26 cellular contexts compared by ENCODE assay signal in the genomic region with DNA sequence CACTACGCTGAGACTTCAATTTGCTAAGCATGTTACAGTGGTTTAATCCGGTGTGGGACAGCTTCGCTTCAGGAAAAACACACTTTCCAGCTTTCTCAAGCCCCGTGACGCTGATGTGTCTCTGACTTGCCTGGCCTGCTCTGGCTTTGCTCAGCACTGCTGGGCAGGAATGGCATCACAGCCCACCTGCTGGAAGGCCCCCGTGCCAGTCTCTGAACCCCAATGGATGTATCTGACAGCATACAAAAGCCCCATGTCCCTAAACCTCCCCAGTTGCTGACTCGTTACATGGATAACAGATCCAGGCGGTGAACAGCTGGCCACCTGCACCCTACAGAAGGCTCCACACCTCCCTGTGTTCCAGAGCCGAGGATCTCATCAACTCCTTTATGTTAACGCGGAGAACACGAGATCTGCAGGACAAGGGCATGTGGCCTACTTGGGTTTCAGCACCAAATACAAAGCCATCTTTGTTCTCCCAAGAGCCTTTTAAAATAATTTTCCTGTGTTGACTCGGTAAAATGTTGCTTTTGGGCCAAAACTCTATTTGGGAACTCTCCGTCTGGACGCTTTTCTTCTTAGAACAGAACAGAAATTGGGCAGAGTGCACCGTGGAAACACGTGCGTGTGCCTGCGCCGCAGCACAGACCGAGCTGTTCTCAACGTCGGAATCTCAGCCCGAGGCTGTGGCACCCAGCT.
A peak's percentile ranks its signal among the peaks of the same experiment; 100 is the strongest.
DNase-seq lines count a peak whose midpoint lies in the region; ATAC-seq lines count a peak whose summit lies in the region.
"Had no signal": no experiment of that assay in that cellular context is flagged by ENCODE, and none has a peak within 500 bp of the region (broad histone marks: within the 10 kb centered on the region; RNA-seq: fewer than 3 reads in every experiment).

No MANE protein-coding gene starts in this region.

- no peak overlapping the region for H3K4me3 ChIP-seq in BLaER1
- H3K4me3 ChIP-seq: lower lobe of right lung, mucosa of descending colon had no signal

- H4K20me1 ChIP-seq in BLaER1: no peaks in the 10 kb centered on the region

- H3K36me3 Mint-ChIP-seq in T-cell: peaks cover 2% of the 10 kb centered on the region
- H3K36me3 Mint-ChIP-seq: brain; natural killer cell; stimulated activated memory B cell treated with anti-CD40 and anti-IgM and Interleukin-4, amounts not matched to agents 10 μg/mL and 1 μg/mL and 100 μg/mL, for 72 hours had no signal

- no peak for DNase-seq in T-cell
- DNase-seq in inferior parietal cortex (ENCODE audit: extremely low spot score): peak; percentile 16
- peak; percentile 40 for DNase-seq in superior temporal gyrus (ENCODE audit: extremely low spot score)
- DNase-seq in NCI-H748 (lab: John Stamatoyannopoulos, UW; ENCODE audit: unreplicated experiment): no peak
- DNase-seq in activated T-cell treated with anti-CD3 and anti-CD28 coated beads, Interleukin-2, amount 50 U/mL, for 48 hours: no peak
- DNase-seq: activated CD4-positive, alpha-beta memory T cell treated with anti-CD3 and anti-CD28 coated beads, Interleukin-2, amount 10 ng/mL, durations not matched to agents 7 days and 5 days; activated CD8-positive, alpha-beta memory T cell treated with anti-CD3 and anti-CD28 coated beads, Interleukin-2, amount 50 U/mL, for 4 hours; activated naive CD4-positive, alpha-beta T cell treated with anti-CD3 and anti-CD28 coated beads for 36 hours; effector CD4-positive, alpha-beta T cell; IMR-90; islet precursor cell; lower lobe of right lung; mucosa of descending colon; natural killer cell; NCI-H1436 treated with DMSO at 0.1 percent for 48 hours; NCI-H226; NCI-H69; SHP77 had no signal

- POLR2A ChIA-PET in T-cell (lab: Charles Lee): no interaction called here

- H3K27me3 Mint-ChIP-seq in T-cell: no peaks in the 10 kb centered on the region
- H3K27me3 Mint-ChIP-seq: activated CD4-positive, alpha-beta memory T cell treated with anti-CD3 and anti-CD28 coated beads, Interleukin-2, amount 10 ng/mL, durations not matched to agents 7 days and 5 days; brain had no signal

- CTCF ChIA-PET in T-cell (lab: Charles Lee): interaction anchor here in 1 of 2 donors (0.6 kb wide), 1 partner anchor 65 kb away, joined by 4 read pairs; no protein-coding TSS in a partner anchor

- H3K4me1 Mint-ChIP-seq in T-cell: peaks cover 59 to 66% (median 61%) of the 10 kb centered on the region in 3 donors

- H3K9me3 Mint-ChIP-seq in T-cell: no peaks in the 10 kb centered on the region
- H3K9me3 Mint-ChIP-seq: activated CD4-positive, alpha-beta memory T cell treated with anti-CD3 and anti-CD28 coated beads, Interleukin-2, amount 10 ng/mL, durations not matched to agents 7 days and 5 days; activated naive CD4-positive, alpha-beta T cell treated with anti-CD3 and anti-CD28 coated beads for 36 hours; activated T-helper 1 cell treated with anti-CD3 and anti-CD28 coated beads, Interleukin-12 subunit alpha, Interleukin-12 subunit beta, Interleukin-2, Interleukin-4 antibody, amounts not matched to agents 30 ng/mL and 10 ng/mL and 1 ng/mL, durations not matched to agents 14 hours and 24 hours and 36 hours; brain; natural killer cell; stimulated activated memory B cell treated with anti-CD40 and anti-IgM and Interleukin-4, amounts not matched to agents 10 μg/mL and 1 μg/mL and 100 μg/mL, for 72 hours; T-helper 2 cell treated with Interferon-gamma antibody and Interleukin-4, amounts not matched to agents 5 μg/mL and 100 μg/mL, for 36 hours had no signal

- ATAC-seq in T-cell (replicated peaks in 1 of 4) (no peak), HG03460 (IDR thresholded peaks at IDR 0.05; ENCODE audit: unreplicated experiment) (no peak)
- ATAC-seq: lower lobe of right lung; mucosa of descending colon; natural killer cell; stimulated activated memory B cell treated with anti-CD40 and anti-IgM and Interleukin-4, amounts not matched to agents 10 μg/mL and 1 μg/mL and 100 μg/mL, for 72 hours had no signal

- peak overlapping the region; percentile 8 to 53 for H3K27ac Mint-ChIP-seq in T-cell
- H3K27ac Mint-ChIP-seq: activated CD4-positive, alpha-beta memory T cell treated with anti-CD3 and anti-CD28 coated beads, Interleukin-2, amount 10 ng/mL, durations not matched to agents 7 days and 5 days; activated naive CD4-positive, alpha-beta T cell treated with anti-CD3 and anti-CD28 coated beads for 36 hours; brain; natural killer cell; stimulated activated memory B cell treated with anti-CD40 and anti-IgM and Interleukin-4, amounts not matched to agents 10 μg/mL and 1 μg/mL and 100 μg/mL, for 72 hours; T-helper 2 cell treated with Interferon-gamma antibody and Interleukin-4, amounts not matched to agents 5 μg/mL and 100 μg/mL, for 36 hours had no signal

- H3K27ac ChIP-seq in BLaER1: peak overlapping the region; percentile 72
- H3K27ac ChIP-seq: C4-2B, epithelial cell of prostate, lower lobe of right lung had no signal

- peak overlapping the region in 1 of 3 donors; percentile 18 for H3K4me3 Mint-ChIP-seq in T-cell
- H3K4me3 Mint-ChIP-seq: activated CD4-positive, alpha-beta memory T cell treated with anti-CD3 and anti-CD28 coated beads, Interleukin-2, amount 10 ng/mL, durations not matched to agents 7 days and 5 days; activated naive CD4-positive, alpha-beta T cell treated with anti-CD3 and anti-CD28 coated beads for 36 hours; activated T-helper 1 cell treated with anti-CD3 and anti-CD28 coated beads, Interleukin-12 subunit alpha, Interleukin-12 subunit beta, Interleukin-2, Interleukin-4 antibody, amounts not matched to agents 30 ng/mL and 10 ng/mL and 1 ng/mL, durations not matched to agents 14 hours and 24 hours and 36 hours; brain; natural killer cell; stimulated activated memory B cell treated with anti-CD40 and anti-IgM and Interleukin-4, amounts not matched to agents 10 μg/mL and 1 μg/mL and 100 μg/mL, for 72 hours; T-helper 2 cell treated with Interferon-gamma antibody and Interleukin-4, amounts not matched to agents 5 μg/mL and 100 μg/mL, for 36 hours had no signal

- H3K9ac ChIP-seq in BLaER1: no peak overlapping the region

- peak overlapping the region; percentile 94 for H3K4me2 ChIP-seq in BLaER1

- H3K27me3 ChIP-seq in BLaER1: no peaks in the 10 kb centered on the region

- H3K9me3 ChIP-seq in BLaER1: no peaks in the 10 kb centered on the region
- H3K9me3 ChIP-seq: lower lobe of right lung had no signal

- H3K36me3 ChIP-seq in BLaER1: no peaks in the 10 kb centered on the region
- H3K36me3 ChIP-seq: lower lobe of right lung had no signal

- H3K4me1 ChIP-seq in BLaER1: peaks cover 99% of the 10 kb centered on the region
- H3K4me1 ChIP-seq: lower lobe of right lung had no signal

Comparison
In these comparisons a context has a peak if more than half of its experiments do, and no peak if none do; other contexts are left out.
1. DNase-seq: peak in inferior parietal cortex (single experiment) and superior temporal gyrus (single experiment); none in T-cell (0 of 34), NCI-H748 (single experiment) and activated T-cell treated with anti-CD3 and anti-CD28 coated beads, Interleukin-2, amount 50 U/mL, for 48 hours (0 of 2).